Comparison of ENCODE assay signal across 27 cellular contexts in the genomic region with DNA sequence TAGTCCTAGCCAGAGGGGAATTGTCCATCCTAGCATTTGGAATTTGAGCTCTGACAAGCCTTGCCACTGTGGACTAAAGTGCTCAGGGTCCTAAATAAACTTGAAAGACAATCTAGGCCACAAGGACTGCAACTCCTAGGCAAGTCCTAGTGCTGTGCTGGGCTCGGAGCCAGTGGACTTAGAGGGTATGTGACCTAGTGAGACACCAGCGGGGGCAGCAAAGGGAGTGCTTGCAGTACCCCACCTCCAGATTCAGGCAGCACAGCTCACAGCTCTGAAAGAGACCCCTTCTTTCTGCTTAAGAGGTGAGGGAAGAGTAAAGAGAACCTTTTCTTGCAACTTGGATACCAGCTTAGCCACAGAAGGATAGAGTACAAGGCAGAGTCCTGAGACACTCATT.
"Had no signal": no experiment of that assay in that cellular context is flagged by ENCODE, and none has a peak within 500 bp of the region (broad histone marks: within the 10 kb centered on the region; RNA-seq: fewer than 3 reads in every experiment).

No MANE protein-coding gene starts in this region.

- H3K27ac Mint-ChIP-seq: immature natural killer cell, mesothelial cell of epicardium, naive B cell had no signal

- H3K27ac ChIP-seq: coronary artery, dorsolateral prefrontal cortex, epithelial cell of prostate, esophagus squamous epithelium, gastrocnemius medialis, heart right ventricle, left ventricle myocardium inferior, lower lobe of right lung had no signal

- H3K27me3 Mint-ChIP-seq: naive B cell had no signal

- H3K4me3 ChIP-seq: coronary artery, dorsolateral prefrontal cortex, esophagus squamous epithelium, gastrocnemius medialis, heart right ventricle, left ventricle myocardium inferior, lower lobe of right lung, mucosa of descending colon had no signal

- ATAC-seq: esophagus mucosa, gastrocnemius medialis, heart right ventricle, left colon, left lobe of liver, lower lobe of right lung, mucosa of descending colon had no signal

- H3K9me3 ChIP-seq: esophagus squamous epithelium, gastrocnemius medialis, heart right ventricle, left ventricle myocardium inferior, lower lobe of right lung, mucosa of descending colon had no signal

- H3K36me3 Mint-ChIP-seq: naive B cell had no signal

- H3K4me3 Mint-ChIP-seq: immature natural killer cell, mesothelial cell of epicardium, naive B cell had no signal

- H3K4me1 ChIP-seq: esophagus squamous epithelium, gastrocnemius medialis, heart right ventricle, left ventricle myocardium inferior, lower lobe of right lung had no signal

- H3K27me3 ChIP-seq: dorsolateral prefrontal cortex, esophagus squamous epithelium, gastrocnemius medialis, heart right ventricle had no signal

- H3K4me1 Mint-ChIP-seq: immature natural killer cell, mesothelial cell of epicardium had no signal

- DNase-seq: dermis blood vessel endothelial cell; dorsolateral prefrontal cortex; effector CD4-positive, alpha-beta T cell; effector memory CD4-positive, alpha-beta T cell; erythroblast; esophagus squamous epithelium; foreskin melanocyte; gastrocnemius medialis; glutamatergic neuron; head of caudate nucleus; heart right ventricle; hippocampal formation; immature natural killer cell; islet precursor cell; kidney; kidney glomerular epithelial cell; left colon; left ventricle myocardium inferior; lower lobe of right lung; mesenchymal stem cell; mucosa of descending colon; naive B cell had no signal

- H3K36me3 ChIP-seq: gastrocnemius medialis, heart right ventricle, left ventricle myocardium inferior, lower lobe of right lung had no signal
